ENCODE assay signal across 21 cellular contexts in the genomic region with DNA sequence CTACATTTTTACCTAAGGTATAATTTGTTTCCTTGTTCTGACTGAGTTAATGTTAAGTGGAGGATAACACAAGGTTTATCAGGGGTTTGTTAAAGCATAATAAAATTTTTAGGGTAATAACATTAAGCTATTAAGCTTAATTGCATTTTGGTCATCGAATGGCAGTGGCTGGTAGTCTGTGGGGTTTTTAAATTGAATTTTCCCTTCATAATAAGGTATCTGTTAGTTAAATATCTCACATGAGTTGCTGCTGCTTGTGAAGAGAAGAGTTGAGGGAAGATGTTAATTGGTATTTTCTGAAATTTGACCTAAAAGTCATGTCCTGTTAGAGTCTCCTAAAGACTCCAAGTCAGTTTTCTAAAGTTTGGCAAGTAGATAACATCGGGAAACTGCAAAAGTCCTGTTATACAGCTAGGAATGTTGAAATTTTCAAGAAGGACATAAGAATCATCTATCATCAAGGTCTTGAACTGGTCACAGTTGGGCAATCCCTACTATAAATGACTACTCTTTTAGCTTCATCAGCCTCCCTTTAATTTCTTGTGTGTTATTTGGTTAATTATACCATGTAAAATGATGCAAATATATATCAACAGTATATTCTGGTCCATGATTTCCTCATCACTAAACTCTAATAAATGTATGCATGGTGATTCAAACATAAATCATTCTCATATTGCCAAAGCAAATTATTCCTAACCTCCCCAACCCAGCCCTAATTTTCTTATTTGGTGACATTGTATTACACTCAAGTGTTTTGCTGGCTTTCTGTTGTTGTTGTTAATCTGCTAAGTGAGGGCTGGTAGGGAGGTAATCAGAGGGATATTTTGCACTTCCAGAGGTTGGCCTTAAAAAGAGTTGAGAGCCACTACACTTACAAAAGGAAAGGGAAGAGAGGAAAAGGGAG.
"Had no signal": no experiment of that assay in that cellular context is flagged by ENCODE, and none has a peak within 500 bp of the region (broad histone marks: within the 10 kb centered on the region; RNA-seq: fewer than 3 reads in every experiment).

No MANE protein-coding gene starts in this region.

- FAIRE-seq: endothelial cell of umbilical vein, frontal cortex, TTC549 had no signal

- H3K27ac ChIP-seq: coronary artery, heart left ventricle had no signal

- H3K9me3 ChIP-seq: body of pancreas, heart left ventricle, prostate gland had no signal

- H3K36me3 ChIP-seq: heart left ventricle, prostate gland had no signal

- H3K4me3 ChIP-seq: body of pancreas, coronary artery, heart left ventricle, prostate gland, smooth muscle cell had no signal

- H3K27me3 ChIP-seq: body of pancreas, heart left ventricle had no signal

- DNase-seq: activated CD4-positive, alpha-beta T cell treated with anti-CD3 and anti-CD28 coated beads, Interleukin-2, amount 50 U/mL, for 4 hours; activated CD8-positive, alpha-beta memory T cell treated with anti-CD3 and anti-CD28 coated beads, Interleukin-2, amount 10 ng/mL, durations not matched to agents 7 days and 5 days; activated effector memory CD4-positive, alpha-beta T cell treated with anti-CD3 and anti-CD28 coated beads, Interleukin-2, amount 50 U/mL, for 16 hours; activated T-cell treated with anti-CD3 and anti-CD28 coated beads, Interleukin-2, amount 50 U/mL, for 1 hour; amniotic stem cell; body of pancreas; central memory CD4-positive, alpha-beta T cell; effector CD8-positive, alpha-beta T cell; heart left ventricle; immature natural killer cell; nephron progenitor cell; occipital lobe; right cardiac atrium; stimulated activated naive CD8-positive, alpha-beta T cell treated with anti-CD3 and anti-CD28 coated beads, Interleukin-15, Interleukin-2, amounts not matched to agents 100 U/mL and 50 U/mL, for 24 hours; trophoblast cell had no signal

- H3K4me2 ChIP-seq: smooth muscle cell had no signal
